In the genomic region with DNA sequence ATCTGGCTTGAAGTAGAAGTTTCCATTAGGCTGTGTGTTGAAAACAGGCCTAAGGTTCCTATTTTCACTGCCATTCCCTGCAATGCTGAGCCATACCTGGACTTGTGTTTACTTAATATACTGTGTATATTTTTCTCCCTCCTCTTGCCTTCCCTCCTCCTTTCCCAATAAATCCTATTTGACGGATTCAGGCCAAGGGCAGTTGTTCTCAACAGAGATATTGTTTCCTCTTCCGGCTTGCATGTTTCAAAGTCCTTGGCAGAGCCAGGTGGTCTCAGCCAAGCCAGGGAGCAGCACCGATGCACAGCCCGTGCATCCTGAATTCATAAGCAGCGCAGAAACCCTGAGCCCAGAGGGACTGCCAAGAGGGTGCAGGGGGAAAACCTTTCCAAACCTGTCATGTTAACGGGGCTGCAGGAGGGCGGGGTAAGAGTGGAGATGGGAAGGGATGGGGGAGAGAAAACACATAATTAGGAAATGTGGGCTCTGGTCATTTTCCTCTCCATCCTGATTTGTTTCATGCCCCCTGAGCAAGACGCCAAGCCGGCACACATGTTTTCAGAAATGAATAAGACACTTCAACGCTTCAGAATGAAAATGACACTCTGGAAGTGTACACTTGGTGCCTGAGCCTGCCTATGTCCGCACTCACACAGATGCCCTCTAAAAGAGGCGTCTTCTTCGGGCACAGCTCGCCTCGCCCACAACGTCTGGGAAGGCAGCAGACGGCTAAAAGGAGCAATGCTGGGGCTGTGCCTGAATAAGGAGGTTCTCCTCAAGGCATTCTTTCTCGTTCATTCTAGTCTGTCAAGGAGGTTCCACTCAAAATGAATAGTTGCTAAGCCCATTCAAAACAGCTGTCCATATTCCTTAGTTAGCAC, we compare ENCODE assay signal across 1 cellular context.
TF ChIP-seq lines count a peak whose summit lies in the region.

No MANE protein-coding gene starts in this region.

TF ChIP-seq in IMR-90, 13 proteins besides CTCF, POLR2A, EP300 and RAD21 (continued from another document):
- TF ChIP-seq RCOR1 (IDR thresholded peaks at IDR 0.05; ENCODE audit: insufficient replicate concordance, low read length) = no peak
